1 cellular context compared by ENCODE assay signal in genomic region chr6:44245912-44246662, GRCh38.
TF ChIP-seq lines count a peak whose summit lies in the region.

No MANE protein-coding gene starts in this region.

TF ChIP-seq in HepG2, 621 proteins besides CTCF, POLR2A, EP300 and RAD21 (continued from another document and continues in another):
- TF ChIP-seq ZNF142 (CRISPR knock-in tag; IDR thresholded peaks at IDR 0.05) (no peak; the same call in 1 of the 2 replicates), ZNF770 (CRISPR knock-in tag; IDR thresholded peaks at IDR 0.05) (peak; percentile 55; the same call in 1 of the 2 replicates), ZBTB26 (CRISPR knock-in tag; IDR thresholded peaks at IDR 0.05; ENCODE audit: borderline replicate concordance) (peak; percentile 35; the same call in 1 of the 2 replicates), TRIM22 (IDR thresholded peaks at IDR 0.05) (no peak), HMGXB4 (CRISPR knock-in tag; IDR thresholded peaks at IDR 0.05; ENCODE audit: borderline replicate concordance in 1 of 2, low read depth in 1 of 2) (peak; percentile 63 to 73; a peak in 3 of 4 replicates), ZFP37 (CRISPR knock-in tag; IDR thresholded peaks at IDR 0.05; ENCODE audit: borderline replicate concordance) (peak; percentile 67), ZNF737 (CRISPR knock-in tag; IDR thresholded peaks at IDR 0.05; ENCODE audit: borderline replicate concordance) (no peak; the same call in 1 of the 2 replicates), KDM5A (IDR thresholded peaks at IDR 0.05; ENCODE audit: borderline replicate concordance, low read length) (0 out of 2 replicates have a peak, but pooled peaks have one; percentile 8), HNF4A (CRISPR knock-in tag; IDR thresholded peaks at IDR 0.05) (0 out of 2 replicates have a peak, but pooled peaks have one; percentile 35), KAT8 (CRISPR knock-in tag; IDR thresholded peaks at IDR 0.05) (peak; percentile 56; the same call in 1 of the 2 replicates), PREB (CRISPR knock-in tag; IDR thresholded peaks at IDR 0.05) (no peak; the same call in 1 of the 2 replicates), MTF2 (CRISPR knock-in tag; IDR thresholded peaks at IDR 0.05; ENCODE audit: borderline replicate concordance) (0 out of 2 replicates have a peak, but pooled peaks have one; percentile 4), ZFP82 (CRISPR knock-in tag; IDR thresholded peaks at IDR 0.05; ENCODE audit: borderline replicate concordance) (0 out of 2 replicates have a peak, but pooled peaks have one; percentile 59), ATF7-NPFF (CRISPR knock-in tag; IDR thresholded peaks at IDR 0.05; ENCODE audit: low read depth) (peak; percentile 65; the same call in 1 of the 2 replicates), POGK (CRISPR knock-in tag; conservative IDR thresholded peaks at IDR 0.05) (peak; percentile 82), ETV6 (CRISPR knock-in tag; conservative IDR thresholded peaks at IDR 0.05) (0 out of 2 replicates have a peak, but pooled peaks have one; percentile 78), IRX3 (CRISPR knock-in tag; IDR thresholded peaks at IDR 0.05; ENCODE audit: borderline replicate concordance, low read depth) (peak; percentile 79; the same call in 1 of the 2 replicates), MIXL1 (CRISPR knock-in tag; IDR thresholded peaks at IDR 0.05) (peak; percentile 9), GLMP (CRISPR knock-in tag; IDR thresholded peaks at IDR 0.05; ENCODE audit: borderline replicate concordance) (no peak), ZNF577 (CRISPR knock-in tag; IDR thresholded peaks at IDR 0.05; ENCODE audit: borderline replicate concordance, low read depth) (no peak), AGO2 (optimal IDR thresholded peaks at IDR 0.05; ENCODE audit: low read depth, low read length) (peak; percentile 67), DRAP1 (CRISPR knock-in tag; IDR thresholded peaks at IDR 0.05) (peak; percentile 84), NCOR1 (IDR thresholded peaks at IDR 0.05; ENCODE audit: borderline replicate concordance, low read length) (no peak), NFE2L1 (CRISPR knock-in tag; IDR thresholded peaks at IDR 0.05; ENCODE audit: borderline replicate concordance) (peak; percentile 91), CCDC6 (CRISPR knock-in tag; IDR thresholded peaks at IDR 0.05) (peak; percentile 91), ISL2 (CRISPR knock-in tag; IDR thresholded peaks at IDR 0.05) (peak; percentile 82), BATF2 (CRISPR knock-in tag; IDR thresholded peaks at IDR 0.05) (peak; percentile 87; the same call in 1 of the 2 replicates), ZNF747 (CRISPR knock-in tag; IDR thresholded peaks at IDR 0.05; ENCODE audit: borderline replicate concordance) (peak; percentile 65), E2F1 (CRISPR knock-in tag; IDR thresholded peaks at IDR 0.05) (peak; percentile 56; the same call in 1 of the 2 replicates), ZBTB44 (CRISPR knock-in tag; IDR thresholded peaks at IDR 0.05) (peak; percentile 22; the same call in 1 of the 2 replicates), MTF1 (CRISPR knock-in tag; IDR thresholded peaks at IDR 0.05) (no peak)
